In the genomic region with DNA sequence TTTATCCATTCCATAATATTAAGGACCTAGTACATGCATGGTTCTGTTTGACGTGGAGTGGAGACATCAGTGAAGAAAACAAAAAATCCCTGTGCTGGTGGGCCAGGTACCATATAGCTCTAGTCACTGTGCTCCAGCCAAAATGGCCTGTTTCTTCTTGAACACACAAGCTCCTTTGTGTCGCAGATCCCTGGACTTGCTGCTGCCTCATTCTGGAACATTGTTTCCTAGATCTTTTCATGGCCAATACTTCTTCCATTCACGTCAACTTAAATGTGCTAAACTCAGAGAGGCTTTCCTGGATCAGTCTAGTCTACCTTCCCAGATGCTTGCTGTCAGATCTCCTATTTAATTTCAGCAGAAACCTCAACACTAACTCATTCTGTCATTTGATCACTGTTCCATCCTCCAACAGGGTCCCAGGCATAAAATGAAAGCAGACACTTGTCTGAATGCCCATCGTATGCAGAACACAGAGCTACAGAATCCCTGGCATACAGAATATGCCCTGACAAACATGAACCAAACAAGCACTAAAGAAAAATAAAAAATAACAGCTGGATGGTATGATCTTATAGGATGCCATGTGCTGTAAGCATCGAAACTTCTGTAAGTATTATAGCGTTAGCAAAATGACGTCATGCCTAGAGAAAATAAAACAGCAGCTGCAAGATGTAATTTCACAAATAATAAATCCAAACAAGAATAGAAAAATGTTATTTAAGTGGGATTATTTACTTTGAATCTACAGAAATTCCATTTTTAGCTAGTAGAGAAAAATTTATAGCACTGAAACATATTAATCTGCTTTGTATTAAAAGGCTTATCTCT, we compare ENCODE assay signal across 14 cellular contexts.
"Had no signal": no experiment of that assay in that cellular context is flagged by ENCODE, and none has a peak within 500 bp of the region (broad histone marks: within the 10 kb centered on the region; RNA-seq: fewer than 3 reads in every experiment).

No MANE protein-coding gene starts in this region.

- H3K27ac Mint-ChIP-seq: activated B cell treated with CpG ODN at 0.5 μM for 24 hours; activated naive CD8-positive, alpha-beta T cell treated with anti-CD3 and anti-CD28 coated beads for 36 hours; dendritic cell treated with granulocyte-macrophage colony-stimulating factor and Interleukin-4, amounts not matched to agents 40 ng/mL and 50 ng/mL, for 4 days; nephron progenitor cell; T-helper 2 cell treated with Interferon-gamma antibody and Interleukin-4, amounts not matched to agents 5 μg/mL and 100 μg/mL, for 36 hours had no signal

- H3K4me1 Mint-ChIP-seq: activated B cell treated with CpG ODN at 0.5 μM for 24 hours; activated naive CD8-positive, alpha-beta T cell treated with anti-CD3 and anti-CD28 coated beads for 36 hours; nephron progenitor cell had no signal

- H3K27me3 Mint-ChIP-seq: dendritic cell treated with granulocyte-macrophage colony-stimulating factor and Interleukin-4, amounts not matched to agents 40 ng/mL and 50 ng/mL, for 4 days had no signal

- H3K4me3 Mint-ChIP-seq: activated B cell treated with CpG ODN at 0.5 μM for 24 hours; activated naive CD8-positive, alpha-beta T cell treated with anti-CD3 and anti-CD28 coated beads for 36 hours; dendritic cell treated with granulocyte-macrophage colony-stimulating factor and Interleukin-4, amounts not matched to agents 40 ng/mL and 50 ng/mL, for 4 days; nephron progenitor cell; T-helper 2 cell treated with Interferon-gamma antibody and Interleukin-4, amounts not matched to agents 5 μg/mL and 100 μg/mL, for 36 hours had no signal

- H3K9me3 Mint-ChIP-seq: activated B cell treated with CpG ODN at 0.5 μM for 24 hours; activated naive CD8-positive, alpha-beta T cell treated with anti-CD3 and anti-CD28 coated beads for 36 hours; dendritic cell treated with granulocyte-macrophage colony-stimulating factor and Interleukin-4, amounts not matched to agents 40 ng/mL and 50 ng/mL, for 4 days; nephron progenitor cell; T-helper 2 cell treated with Interferon-gamma antibody and Interleukin-4, amounts not matched to agents 5 μg/mL and 100 μg/mL, for 36 hours had no signal

- H3K36me3 Mint-ChIP-seq: activated naive CD8-positive, alpha-beta T cell treated with anti-CD3 and anti-CD28 coated beads for 36 hours had no signal

- DNase-seq: activated B cell treated with CpG ODN at 0.5 μM for 24 hours; activated CD4-positive, alpha-beta T cell treated with anti-CD3 and anti-CD28 coated beads for 48 hours; activated CD8-positive, alpha-beta memory T cell treated with anti-CD3 and anti-CD28 coated beads, Interleukin-2, amount 50 U/mL, for 48 hours; activated gamma-delta T cell treated with Interleukin-2 at 50 U/mL for 16 hours; activated naive CD8-positive, alpha-beta T cell treated with anti-CD3 and anti-CD28 coated beads for 36 hours; brain microvascular endothelial cell; cerebellar nuclear complex; nephron progenitor cell; stimulated activated CD4-positive, alpha-beta T cell treated with anti-CD3 and anti-CD28 coated beads, Interleukin-12 subunit alpha, Interleukin-12 subunit beta, amount 100 ng/mL, for 4 hours; stimulated activated CD4-positive, alpha-beta T cell treated with anti-CD3 and anti-CD28 coated beads, Interleukin-2, amount 100 ng/mL, for 24 hours; tibial artery; uterus had no signal
